In the genomic region with DNA sequence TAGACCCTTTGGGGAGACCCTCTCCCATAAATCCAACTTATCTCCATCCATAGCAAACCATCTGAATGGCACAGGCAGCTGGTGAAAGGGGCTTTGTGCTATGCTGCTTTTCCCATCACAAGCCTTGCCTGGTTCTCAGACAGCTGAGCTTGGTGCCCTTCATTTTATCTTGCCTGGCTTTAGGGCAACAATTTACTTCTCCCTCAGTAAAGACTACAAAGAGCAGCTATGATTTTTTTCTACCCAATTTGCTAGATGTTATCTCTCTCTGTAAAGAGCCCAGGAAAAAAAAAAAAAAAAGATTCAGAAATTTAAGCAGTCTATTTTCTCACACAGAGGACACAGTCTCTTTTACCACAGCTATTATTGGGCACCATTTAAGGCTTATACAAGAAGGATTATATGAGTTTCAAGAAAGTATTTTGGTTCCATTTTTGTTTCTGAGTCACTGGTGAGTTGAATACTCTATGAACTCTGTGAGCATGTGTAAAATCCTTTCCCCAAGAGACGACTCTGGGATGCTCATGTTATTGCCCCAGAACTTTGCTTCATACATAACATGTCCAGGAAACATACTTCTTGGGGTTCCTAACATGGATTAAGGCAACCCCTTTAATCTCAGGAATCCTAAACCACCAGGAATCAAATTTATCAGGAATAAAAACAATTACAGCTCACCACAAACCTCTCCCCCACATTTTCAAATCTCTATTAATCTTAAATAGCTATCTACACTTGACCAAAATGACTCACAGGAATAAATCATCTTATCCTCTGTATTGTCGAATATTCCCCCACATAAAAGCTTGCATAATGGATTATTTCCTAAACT, we compare ENCODE assay signal across 14 cellular contexts.
DNase-seq lines count a peak whose midpoint lies in the region; ATAC-seq, FAIRE-seq and TF ChIP-seq lines count a peak whose summit lies in the region.
"Had no signal": no experiment of that assay in that cellular context is flagged by ENCODE, and none has a peak within 500 bp of the region (broad histone marks: within the 10 kb centered on the region; RNA-seq: fewer than 3 reads in every experiment).

No MANE protein-coding gene starts in this region.

- in situ Hi-C loops in HepG2 (cut with HindIII; ENCODE audit: extremely low pct_ligation_motif_present, low pct_unique_long_range_greater_than_20kb), result loop anchor here (10.0 kb wide), 1 partner anchor 210 kb away; no protein-coding TSS in a partner anchor

- no peak for TF ChIP-seq RAD21 in HepG2 (CRISPR knock-in tag; IDR thresholded peaks at IDR 0.05)

- no TSS peak for BruUV-seq in HepG2 (replicated peaks; lab: Mats Ljungman, UMichigan)

- H3K27me3 ChIP-seq in SJCRH30, result no peaks in the 10 kb centered on the region
- H3K27me3 ChIP-seq in smooth muscle cell (ENCODE audit: low read depth), result no peaks in the 10 kb centered on the region
- H3K27me3 ChIP-seq in HepG2 (ENCODE audit: control insufficient read depth in 1 of 2, insufficient read depth in 2 of 2, low read length in 2 of 2), result no peaks in the 10 kb centered on the region
- no peaks in the 10 kb centered on the region for H3K27me3 ChIP-seq in gastroesophageal sphincter
- H3K27me3 ChIP-seq: esophagus muscularis mucosa had no signal

- 13% methylated on average over 2 of the region's 2 CpGs for WGBS in smooth muscle cell (ENCODE audit: low lambda C conversion rate)
- WGBS in HepG2 (ENCODE audit: low lambda C conversion rate), result 34% methylated on average over 2 of the region's 2 CpGs
- WGBS in gastroesophageal sphincter (ENCODE audit: low coverage in 1 of 2), 2 donors, result 20 to 37% methylated on average over 1 to 2 of the region's 2 CpGs

- intact Hi-C loops in HepG2 (cut with micrococcal nuclease; ENCODE audit: unreplicated experiment), result loop anchor here (10.0 kb wide), 1 partner anchor 380 kb away; no protein-coding TSS in a partner anchor

- H3K4me1 ChIP-seq in SJCRH30, result peaks cover 16% of the 10 kb centered on the region
- H3K4me1 ChIP-seq in smooth muscle cell (ENCODE audit: low read depth), result peaks cover 23% of the 10 kb centered on the region
- H3K4me1 ChIP-seq in HepG2 (ENCODE audit: insufficient read depth, low read length), result peaks cover 51% of the 10 kb centered on the region
- H3K4me1 ChIP-seq in gastroesophageal sphincter, result peaks cover 3 to 51% (median 7%) of the 10 kb centered on the region in 3 donors

- peak; percentile 82 for FAIRE-seq in H54 (lab: Jason Lieb, UNC)
- FAIRE-seq in HepG2 (lab: Jason Lieb, UNC), result no peak

- TF ChIP-seq POLR2A in H54 (IDR thresholded peaks at IDR 0.05; ENCODE audit: low read depth, low read length) (no peak), HepG2 (IDR thresholded peaks at IDR 0.05; ENCODE audit: insufficient read depth in 1 of 2, low read depth in 2 of 2, low read length in 2 of 2) (no peak), gastroesophageal sphincter (IDR thresholded peaks at IDR 0.05) (no peak)

- no peaks in the 10 kb centered on the region for H3K79me2 ChIP-seq in smooth muscle cell (ENCODE audit: low read depth)
- no peaks in the 10 kb centered on the region for H3K79me2 ChIP-seq in HepG2 (ENCODE audit: insufficient read depth, low read length)

- POLR2A ChIA-PET in HepG2 (lab: Yijun Ruan, JAX), result no interaction called here

- H3K4me3 ChIP-seq in SJCRH30 (no peak overlapping the region), smooth muscle cell (no peak overlapping the region), HepG2 (replicated peaks in 1 of 3; ENCODE audit: insufficient read depth in 1 of 3, low read depth in 2 of 3, low read length in 3 of 3) (no peak overlapping the region), gastroesophageal sphincter (no peak overlapping the region)
- H3K4me3 ChIP-seq: esophagus muscularis mucosa had no signal

- no peak overlapping the region for H2AFZ ChIP-seq in smooth muscle cell (ENCODE audit: low read depth)
- no peak overlapping the region for H2AFZ ChIP-seq in HepG2 (ENCODE audit: low read length)

- DNase-seq in H54 (ENCODE audit: insufficient read length, low spot score) (no peak), SJCRH30 (peak; percentile 23 to 54), fibroblast of peridontal ligament (ENCODE audit: extremely low read depth) (peak; percentile 77), smooth muscle cell (lab: John Stamatoyannopoulos, UW; ENCODE audit: unreplicated experiment) (no peak), SIG-M5 (lab: John Stamatoyannopoulos, UW) (no peak), HepG2 (ENCODE audit: low spot score) (no peak)
- DNase-seq in stimulated activated CD4-positive, alpha-beta T cell treated with anti-CD3 and anti-CD28 coated beads, Interleukin-4, amount 100 ng/mL, for 24 hours, result no peak
- DNase-seq: activated CD4-positive, alpha-beta T cell treated with anti-CD3 and anti-CD28 coated beads, Interleukin-2, amount 50 U/mL, for 4 hours; activated effector memory CD4-positive, alpha-beta T cell treated with Interleukin-2 at 50 U/mL for 16 hours; NCI-H2081 had no signal

- no peaks in the 10 kb centered on the region for H3K36me3 ChIP-seq in SJCRH30
- no peaks in the 10 kb centered on the region for H3K36me3 ChIP-seq in smooth muscle cell (ENCODE audit: low read depth)
- no peaks in the 10 kb centered on the region for H3K36me3 ChIP-seq in HepG2 (replicated peaks in 1 of 2; ENCODE audit: control insufficient read depth in 1 of 2, insufficient read depth in 2 of 2, low read length in 2 of 2)
- no peaks in the 10 kb centered on the region for H3K36me3 ChIP-seq in gastroesophageal sphincter
- H3K36me3 ChIP-seq: esophagus muscularis mucosa had no signal

- H3K27ac ChIP-seq in SJCRH30, result peak overlapping the region; percentile 5; the same call in 1 of the 2 replicates
- peak overlapping the region; percentile 43 for H3K27ac ChIP-seq in smooth muscle cell (ENCODE audit: low read depth)
- H3K27ac ChIP-seq in HepG2 (ENCODE audit: extremely low read length, insufficient read depth, low read length), result no peak overlapping the region
- no peak overlapping the region for H3K27ac ChIP-seq in gastroesophageal sphincter
- H3K27ac ChIP-seq: esophagus muscularis mucosa had no signal

- TF ChIP-seq CTCF in smooth muscle cell (IDR thresholded peaks at IDR 0.05; ENCODE audit: borderline replicate concordance, insufficient read depth, poor library complexity, severe bottlenecking) (no peak), HepG2 (CRISPR knock-in tag; IDR thresholded peaks at IDR 0.05) (no peak), gastroesophageal sphincter (IDR thresholded peaks at IDR 0.05) (no peak)

- ATAC-seq in HepG2 (no peak), gastroesophageal sphincter (no peak)
- ATAC-seq: natural killer cell treated with Interleukin-12 subunit alpha and Interleukin-12 subunit beta and Interleukin-15 and Interleukin-18, amount 100 ng/mL, for 72 hours; sciatic nerve had no signal

- H3K4me2 ChIP-seq in smooth muscle cell (peak overlapping the region; percentile 70), HepG2 (ENCODE audit: low read depth, low read length) (no peak overlapping the region)

- peaks cover 4% of the 10 kb centered on the region for H3F3A ChIP-seq in smooth muscle cell (ENCODE audit: low read depth)

- H3K9me3 ChIP-seq in SJCRH30 (replicated peaks), result no peaks in the 10 kb centered on the region
- H3K9me3 ChIP-seq in smooth muscle cell (replicated peaks; ENCODE audit: low read depth), result no peaks in the 10 kb centered on the region
- H3K9me3 ChIP-seq in HepG2 (ENCODE audit: low read length), result no peaks in the 10 kb centered on the region
- H3K9me3 ChIP-seq in gastroesophageal sphincter, result no peaks in the 10 kb centered on the region
- H3K9me3 ChIP-seq: esophagus muscularis mucosa had no signal

- CTCF ChIA-PET in HepG2 (lab: Yijun Ruan, JAX; ENCODE audit: low intra/inter-chr PET ratio, low total read pairs), result no interaction called here

- H4K20me1 ChIP-seq in smooth muscle cell (ENCODE audit: low read depth) (no peaks in the 10 kb centered on the region), HepG2 (ENCODE audit: insufficient read depth, low read length) (no peaks in the 10 kb centered on the region)

- TF ChIP-seq EP300 in HepG2 (IDR thresholded peaks at IDR 0.05; ENCODE audit: low read depth in 2 of 2, low read length in 2 of 2) (no peak), HepG2 (CRISPR knock-in tag; IDR thresholded peaks at IDR 0.05; ENCODE audit: borderline replicate concordance) (no peak), gastroesophageal sphincter (IDR thresholded peaks at IDR 0.05) (no peak)

- no peak overlapping the region for H3K9ac ChIP-seq in smooth muscle cell (ENCODE audit: low read depth)
- no peak overlapping the region for H3K9ac ChIP-seq in HepG2 (ENCODE audit: insufficient read depth, low read depth, low read length)

TF ChIP-seq in HepG2, 621 proteins besides CTCF, POLR2A, EP300 and RAD21 (continues in another document):
- TF ChIP-seq SP4 (CRISPR knock-in tag; IDR thresholded peaks at IDR 0.05), result no peak
- TF ChIP-seq, protein P1, sequence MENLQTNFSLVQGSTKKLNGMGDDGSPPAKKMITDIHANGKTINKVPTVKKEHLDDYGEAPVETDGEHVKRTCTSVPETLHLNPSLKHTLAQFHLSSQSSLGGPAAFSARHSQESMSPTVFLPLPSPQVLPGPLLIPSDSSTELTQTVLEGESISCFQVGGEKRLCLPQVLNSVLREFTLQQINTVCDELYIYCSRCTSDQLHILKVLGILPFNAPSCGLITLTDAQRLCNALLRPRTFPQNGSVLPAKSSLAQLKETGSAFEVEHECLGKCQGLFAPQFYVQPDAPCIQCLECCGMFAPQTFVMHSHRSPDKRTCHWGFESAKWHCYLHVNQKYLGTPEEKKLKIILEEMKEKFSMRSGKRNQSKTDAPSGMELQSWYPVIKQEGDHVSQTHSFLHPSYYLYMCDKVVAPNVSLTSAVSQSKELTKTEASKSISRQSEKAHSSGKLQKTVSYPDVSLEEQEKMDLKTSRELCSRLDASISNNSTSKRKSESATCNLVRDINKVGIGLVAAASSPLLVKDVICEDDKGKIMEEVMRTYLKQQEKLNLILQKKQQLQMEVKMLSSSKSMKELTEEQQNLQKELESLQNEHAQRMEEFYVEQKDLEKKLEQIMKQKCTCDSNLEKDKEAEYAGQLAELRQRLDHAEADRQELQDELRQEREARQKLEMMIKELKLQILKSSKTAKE (CRISPR knock-in tag; IDR thresholded peaks at IDR 0.05; ENCODE audit: borderline replicate concordance), result no peak
- TF ChIP-seq ISX (CRISPR knock-in tag; conservative IDR thresholded peaks at IDR 0.05), result no peak
- TF ChIP-seq PTBP1 (IDR thresholded peaks at IDR 0.05; ENCODE audit: low read depth, low read length, poor library complexity, severe bottlenecking), result no peak
- no peak for TF ChIP-seq NR2F6 (IDR thresholded peaks at IDR 0.05)
- no peak for TF ChIP-seq NR2F6 (CRISPR knock-in tag; IDR thresholded peaks at IDR 0.05)
- no peak for TF ChIP-seq GATAD2A (CRISPR knock-in tag; IDR thresholded peaks at IDR 0.05)
- no peak for TF ChIP-seq NFE2 (CRISPR knock-in tag; IDR thresholded peaks at IDR 0.05)
- no peak for TF ChIP-seq CAMTA2 (CRISPR knock-in tag; IDR thresholded peaks at IDR 0.05; ENCODE audit: borderline replicate concordance)
- no peak for TF ChIP-seq ZMAT3 (CRISPR knock-in tag; conservative IDR thresholded peaks at IDR 0.05)
- TF ChIP-seq IRX3 (CRISPR knock-in tag; IDR thresholded peaks at IDR 0.05; ENCODE audit: borderline replicate concordance, low read depth), result no peak
- no peak for TF ChIP-seq ZNF24 (IDR thresholded peaks at IDR 0.05)
- TF ChIP-seq FOXO1 (CRISPR knock-in tag; IDR thresholded peaks at IDR 0.05), result no peak
- no peak for TF ChIP-seq HOXA7 (CRISPR knock-in tag; IDR thresholded peaks at IDR 0.05)

Comparison
In these comparisons a context has a peak if more than half of its experiments do, and no peak if none do; other contexts are left out.
1. DNase-seq: peak in SJCRH30 (2 of 2) and fibroblast of peridontal ligament (single experiment); none in H54 (single experiment), smooth muscle cell (single experiment), SIG-M5 (single experiment), stimulated activated CD4-positive, alpha-beta T cell treated with anti-CD3 and anti-CD28 coated beads, Interleukin-4, amount 100 ng/mL, for 24 hours (single experiment) and HepG2 (single experiment).
2. H3K27ac ChIP-seq: peak in SJCRH30 (single experiment) and smooth muscle cell (single experiment); none in HepG2 (single experiment) and gastroesophageal sphincter (0 of 4).